31 cellular contexts compared by ENCODE assay signal in genomic region chr2:215504547-215504946, GRCh38.
A peak's percentile ranks its signal among the peaks of the same experiment; 100 is the strongest.
DNase-seq lines count a peak whose midpoint lies in the region; ATAC-seq, FAIRE-seq and TF ChIP-seq lines count a peak whose summit lies in the region.
"Had no signal": no experiment of that assay in that cellular context is flagged by ENCODE, and none has a peak within 500 bp of the region (broad histone marks: within the 10 kb centered on the region; RNA-seq: fewer than 3 reads in every experiment).

No MANE protein-coding gene starts in this region.

- TF ChIP-seq CTCF in A549 (IDR thresholded peaks at IDR 0.05) (no peak), choroid plexus epithelial cell (conservative IDR thresholded peaks at IDR 0.05; ENCODE audit: low read depth, low read length) (no peak), osteoblast (IDR thresholded peaks at IDR 0.05; ENCODE audit: extremely low read depth, low read depth, low read length) (no peak)

- H3K36me3 ChIP-seq in osteoblast (ENCODE audit: insufficient read depth, low read length), result no peaks in the 10 kb centered on the region
- H3K36me3 ChIP-seq: heart left ventricle, neutrophil, prostate gland, SJCRH30 had no signal

- TF ChIP-seq POLR2A in A549 (IDR thresholded peaks at IDR 0.05; ENCODE audit: low read length), result no peak

- POLR2A ChIA-PET in A549 (lab: Yijun Ruan, JAX), result no interaction called here

- TF ChIP-seq RAD21 in A549 (conservative IDR thresholded peaks at IDR 0.05 in 1 of 2, IDR thresholded peaks at IDR 0.05 in 1 of 2), result no peak

- DNase-seq in A549 (ENCODE audit: low read depth in 1 of 2, low spot score in 1 of 2), result no peak
- DNase-seq in OCI-M1 (lab: John Stamatoyannopoulos, UW), result peak; percentile 59
- DNase-seq in choroid plexus epithelial cell (ENCODE audit: low read depth), result peak; percentile 46
- peak; percentile 77 for DNase-seq in osteoblast (ENCODE audit: insufficient read length, low spot score, missing footprints)
- no peak for DNase-seq in effector memory CD8-positive, alpha-beta T cell
- no peak for DNase-seq in activated naive CD8-positive, alpha-beta T cell treated with anti-CD3 and anti-CD28 coated beads, Interleukin-2, amount 50 U/mL, for 24 hours
- DNase-seq: activated CD4-positive, alpha-beta T cell treated with anti-CD3 and anti-CD28 coated beads for 36 hours; activated CD8-positive, alpha-beta T cell treated with anti-CD3 and anti-CD28 coated beads, Interleukin-2, amount 10 ng/mL, durations not matched to agents 7 days and 5 days; activated naive CD4-positive, alpha-beta T cell treated with anti-CD3 and anti-CD28 coated beads for 36 hours; CD4-positive, CD25-positive, alpha-beta regulatory T cell; cortex of kidney; effector memory CD4-positive, alpha-beta T cell; foreskin keratinocyte; heart left ventricle; Kasumi-1; kidney; left ventricle myocardium superior; midbrain; naive B cell; NCI-H1436; NCI-H2107; NCI-H748 treated with DMSO at 0.1 percent for 48 hours; SJCRH30; SW 1271 had no signal

- no peaks in the 10 kb centered on the region for H3K9me3 ChIP-seq in A549
- H3K9me3 ChIP-seq in osteoblast (ENCODE audit: low read depth, low read length), result no peaks in the 10 kb centered on the region
- H3K9me3 ChIP-seq: heart left ventricle, neutrophil, prostate gland, SJCRH30 had no signal

- no peaks in the 10 kb centered on the region for H3K27me3 ChIP-seq in osteoblast (ENCODE audit: insufficient read depth, low read length)
- H3K27me3 ChIP-seq: foreskin keratinocyte, heart left ventricle, neutrophil, SJCRH30 had no signal

- peak overlapping the region; percentile 19 to 35; a peak in 4 of 6 replicates for H3K27ac ChIP-seq in A549
- H3K27ac ChIP-seq in osteoblast (ENCODE audit: low read depth, low read length), result peak overlapping the region; percentile 88
- H3K27ac ChIP-seq: foreskin keratinocyte, HL-60, prostate gland, SJCRH30 had no signal

- H3K4me1 ChIP-seq in A549, result peaks cover 25% of the 10 kb centered on the region
- H3K4me1 ChIP-seq in osteoblast (ENCODE audit: insufficient read depth, low read length), result peaks cover 62% of the 10 kb centered on the region
- H3K4me1 ChIP-seq: prostate gland, SJCRH30 had no signal

- peak overlapping the region; percentile 19; the same call in 1 of the 3 replicates for H3K4me2 ChIP-seq in A549
- peak overlapping the region; percentile 37 for H3K4me2 ChIP-seq in osteoblast (ENCODE audit: insufficient read depth, low read length)

- H3K27me3 Mint-ChIP-seq in effector memory CD8-positive, alpha-beta T cell, result peaks cover 0 to 23% of the 10 kb centered on the region in 2 donors
- H3K27me3 Mint-ChIP-seq in activated naive CD8-positive, alpha-beta T cell treated with anti-CD3 and anti-CD28 coated beads, Interleukin-2, amount 50 U/mL, for 24 hours, result peaks cover 2% of the 10 kb centered on the region

- H3K9me3 Mint-ChIP-seq in effector memory CD8-positive, alpha-beta T cell, result no peaks in the 10 kb centered on the region
- no peaks in the 10 kb centered on the region for H3K9me3 Mint-ChIP-seq in activated naive CD8-positive, alpha-beta T cell treated with anti-CD3 and anti-CD28 coated beads, Interleukin-2, amount 50 U/mL, for 24 hours
- H3K9me3 Mint-ChIP-seq: activated naive CD4-positive, alpha-beta T cell treated with anti-CD3 and anti-CD28 coated beads for 36 hours; naive B cell; stimulated activated memory B cell treated with anti-CD40 and anti-IgM and Interleukin-4, amounts not matched to agents 10 μg/mL and 1 μg/mL and 100 μg/mL, for 72 hours had no signal

- CTCF ChIA-PET in A549 (lab: Yijun Ruan, JAX), result interaction anchor here (0.6 kb wide), 1 partner anchor 206 kb away, joined by 3 read pairs; no protein-coding TSS in a partner anchor

- H2AFZ ChIP-seq in osteoblast (ENCODE audit: low read length), result no peak overlapping the region

- H3K4me1 Mint-ChIP-seq in effector memory CD8-positive, alpha-beta T cell (ENCODE audit: low read depth in 2 of 2), result no peaks in the 10 kb centered on the region
- H3K4me1 Mint-ChIP-seq in activated naive CD8-positive, alpha-beta T cell treated with anti-CD3 and anti-CD28 coated beads, Interleukin-2, amount 50 U/mL, for 24 hours, result no peaks in the 10 kb centered on the region
- H3K4me1 Mint-ChIP-seq: CD4-positive, CD25-positive, alpha-beta regulatory T cell; stimulated activated memory B cell treated with anti-CD40 and anti-IgM and Interleukin-4, amounts not matched to agents 10 μg/mL and 1 μg/mL and 100 μg/mL, for 72 hours had no signal

- TF ChIP-seq EP300 in A549 (IDR thresholded peaks at IDR 0.05), result no peak

- ATAC-seq in A549 (no peak), GM21515 (IDR thresholded peaks at IDR 0.05; ENCODE audit: unreplicated experiment) (no peak), HG03354 (IDR thresholded peaks at IDR 0.05; ENCODE audit: poor library complexity, severe bottlenecking, unreplicated experiment) (no peak)
- ATAC-seq in effector memory CD8-positive, alpha-beta T cell (replicated peaks), result no peak
- ATAC-seq in activated naive CD8-positive, alpha-beta T cell treated with anti-CD3 and anti-CD28 coated beads, Interleukin-2, amount 50 U/mL, for 24 hours, result no peak
- ATAC-seq: activated CD4-positive, alpha-beta T cell treated with anti-CD3 and anti-CD28 coated beads for 36 hours; activated CD8-positive, alpha-beta T cell treated with anti-CD3 and anti-CD28 coated beads, Interleukin-2, amount 10 ng/mL, durations not matched to agents 7 days and 5 days; foreskin keratinocyte; left ventricle myocardium superior; stimulated activated memory B cell treated with anti-CD40 and anti-IgM and Interleukin-4, amounts not matched to agents 10 μg/mL and 1 μg/mL and 100 μg/mL, for 72 hours had no signal

- no peak for FAIRE-seq in A549 (lab: Jason Lieb, UNC)
- FAIRE-seq: kidney, urothelium cell line had no signal

- no peak overlapping the region for H3K4me3 ChIP-seq in A549
- H3K4me3 ChIP-seq in choroid plexus epithelial cell (ENCODE audit: low read depth, low read length), result no peak overlapping the region
- no peak overlapping the region for H3K4me3 ChIP-seq in osteoblast (ENCODE audit: insufficient read depth, low read length)
- H3K4me3 ChIP-seq: heart left ventricle, prostate gland, SJCRH30 had no signal

- no peak overlapping the region for H3K27ac Mint-ChIP-seq in effector memory CD8-positive, alpha-beta T cell
- H3K27ac Mint-ChIP-seq in activated naive CD8-positive, alpha-beta T cell treated with anti-CD3 and anti-CD28 coated beads, Interleukin-2, amount 50 U/mL, for 24 hours, result no peak overlapping the region
- H3K27ac Mint-ChIP-seq: activated CD4-positive, alpha-beta T cell treated with anti-CD3 and anti-CD28 coated beads for 36 hours; activated CD8-positive, alpha-beta T cell treated with anti-CD3 and anti-CD28 coated beads, Interleukin-2, amount 10 ng/mL, durations not matched to agents 7 days and 5 days; activated naive CD4-positive, alpha-beta T cell treated with anti-CD3 and anti-CD28 coated beads for 36 hours; CD4-positive, CD25-positive, alpha-beta regulatory T cell; naive B cell; stimulated activated memory B cell treated with anti-CD40 and anti-IgM and Interleukin-4, amounts not matched to agents 10 μg/mL and 1 μg/mL and 100 μg/mL, for 72 hours had no signal

- H4K20me1 ChIP-seq in osteoblast (ENCODE audit: insufficient read depth, low read length), result no peaks in the 10 kb centered on the region

- 88% methylated on average over 2 of the region's 2 CpGs for WGBS in A549 (ENCODE audit: missing lambda C conversion rate)

- H3K79me2 ChIP-seq in osteoblast (ENCODE audit: insufficient read depth, low read length), result no peaks in the 10 kb centered on the region

- no peak overlapping the region for H3K4me3 Mint-ChIP-seq in effector memory CD8-positive, alpha-beta T cell
- H3K4me3 Mint-ChIP-seq in activated naive CD8-positive, alpha-beta T cell treated with anti-CD3 and anti-CD28 coated beads, Interleukin-2, amount 50 U/mL, for 24 hours, result no peak overlapping the region
- H3K4me3 Mint-ChIP-seq: activated CD4-positive, alpha-beta T cell treated with anti-CD3 and anti-CD28 coated beads for 36 hours; activated CD8-positive, alpha-beta T cell treated with anti-CD3 and anti-CD28 coated beads, Interleukin-2, amount 10 ng/mL, durations not matched to agents 7 days and 5 days; activated naive CD4-positive, alpha-beta T cell treated with anti-CD3 and anti-CD28 coated beads for 36 hours; CD4-positive, CD25-positive, alpha-beta regulatory T cell; naive B cell; stimulated activated memory B cell treated with anti-CD40 and anti-IgM and Interleukin-4, amounts not matched to agents 10 μg/mL and 1 μg/mL and 100 μg/mL, for 72 hours had no signal

- H3K36me3 Mint-ChIP-seq in effector memory CD8-positive, alpha-beta T cell (ENCODE audit: insufficient read depth), result no peaks in the 10 kb centered on the region
- no peaks in the 10 kb centered on the region for H3K36me3 Mint-ChIP-seq in activated naive CD8-positive, alpha-beta T cell treated with anti-CD3 and anti-CD28 coated beads, Interleukin-2, amount 50 U/mL, for 24 hours (ENCODE audit: low read depth)
- H3K36me3 Mint-ChIP-seq: CD4-positive, CD25-positive, alpha-beta regulatory T cell; naive B cell; stimulated activated memory B cell treated with anti-CD40 and anti-IgM and Interleukin-4, amounts not matched to agents 10 μg/mL and 1 μg/mL and 100 μg/mL, for 72 hours had no signal

TF ChIP-seq in A549, 52 proteins besides CTCF, POLR2A, EP300 and RAD21:
- no peak for TF ChIP-seq RFX5 (IDR thresholded peaks at IDR 0.05)
- TF ChIP-seq HOXA7 (CRISPR knock-in tag; IDR thresholded peaks at IDR 0.05), result no peak
- TF ChIP-seq FOSL2 (IDR thresholded peaks at IDR 0.05), result no peak
- no peak for TF ChIP-seq FOSL2 (CRISPR knock-in tag; IDR thresholded peaks at IDR 0.05)
- no peak for TF ChIP-seq ATOH8 (CRISPR knock-in tag; IDR thresholded peaks at IDR 0.05; ENCODE audit: low read depth)
TF ChIP-seq in A549: peak in this region for 0.

Comparison
In these comparisons a context has a peak if more than half of its experiments do, and no peak if none do; other contexts are left out.
1. DNase-seq: peak in OCI-M1 (single experiment), choroid plexus epithelial cell (single experiment) and osteoblast (single experiment); none in A549 (0 of 2), effector memory CD8-positive, alpha-beta T cell (0 of 3) and activated naive CD8-positive, alpha-beta T cell treated with anti-CD3 and anti-CD28 coated beads, Interleukin-2, amount 50 U/mL, for 24 hours (single experiment).